ENCODE assay signal across 9 cellular contexts in genomic region chr6:34146021-34146782, GRCh38. TPM values are rescaled to one million over a fixed set of nuclear protein-coding genes. Genes with fewer than 3 reads are reported as not detected.
DNase-seq lines count a peak whose midpoint lies in the region; ATAC-seq and TF ChIP-seq lines count a peak whose summit lies in the region.
"Had no signal": no experiment of that assay in that cellular context is flagged by ENCODE, and none has a peak within 500 bp of the region (broad histone marks: within the 10 kb centered on the region; RNA-seq: fewer than 3 reads in every experiment).

Gene GRM4 (minus strand): TSS chr6:34146087. CDS start chr6:34133496, 12,591 bp downstream.

- peak within 1 kb of the TSS; percentile 31 for H2AFZ ChIP-seq in ACC112 (ENCODE audit: low read length, unreplicated experiment)

- ATAC-seq in HG02973 (IDR thresholded peaks at IDR 0.05; ENCODE audit: unreplicated experiment): no peak

- H3K4me3 ChIP-seq in ACC112 (ENCODE audit: low read depth, low read length): peak within 1 kb of the TSS; percentile 61
- peak within 1 kb of the TSS; percentile 18 for H3K4me3 ChIP-seq in HAP-1
- no peak within 1 kb of the TSS for H3K4me3 ChIP-seq in lower leg skin (ENCODE audit: low read depth, poor library complexity, severe bottlenecking)

- peaks cover 6% of the 10 kb centered on the region for H3K4me1 ChIP-seq in ACC112 (ENCODE audit: control insufficient read depth, insufficient read depth, low read length, unreplicated experiment)
- H3K4me1 ChIP-seq in HAP-1: no peaks in the 10 kb centered on the region; the same call in 1 of the 2 replicates

- in situ Hi-C loops in HAP-1 (cut with MboI; ENCODE audit: low sequenced_read_pairs): no loop called here

- peaks cover 69% of the 10 kb centered on the region for H3K27me3 ChIP-seq in ACC112 (ENCODE audit: insufficient read depth, low read length)
- H3K27me3 ChIP-seq in HAP-1 (ENCODE audit: low read depth): peaks cover 33% of the 10 kb centered on the region

- TF ChIP-seq CTCF in GM10266 (IDR thresholded peaks at IDR 0.05; ENCODE audit: control insufficient read depth, insufficient read depth, low read depth, missing control alignments): no peak
- no peak for TF ChIP-seq CTCF in lower leg skin (IDR thresholded peaks at IDR 0.05)

- DNase-seq in HAP-1 (ENCODE audit: low spot score in 2 of 2): no peak
- DNase-seq in caudate nucleus (lab: John Stamatoyannopoulos, UW): peak in 21 of 61 donors; percentile 7 to 66 (median 35)
- peak; percentile 18 for DNase-seq in myocyte (ENCODE audit: low read depth)
- DNase-seq in NCI-H1930 (lab: John Stamatoyannopoulos, UW): no peak
- no peak for DNase-seq in GM10266 (ENCODE audit: extremely low spot score)
- no peak for DNase-seq in lower leg skin (ENCODE audit: low spot score in 2 of 2)
- DNase-seq: KG1 had no signal

- no peaks in the 10 kb centered on the region for H3K79me2 ChIP-seq in ACC112 (ENCODE audit: control insufficient read depth, insufficient read depth, low read length, unreplicated experiment)

- no peak for TF ChIP-seq POLR2A in lower leg skin (IDR thresholded peaks at IDR 0.05)

- WGBS in lower leg skin, 2 donors: 51 to 70% methylated on average over 15 to 20 of the region's 20 CpGs

- H3K9me3 ChIP-seq in HAP-1: no peaks in the 10 kb centered on the region

- H3K27ac ChIP-seq in ACC112 (ENCODE audit: low read depth, low read length): no peak within 1 kb of the TSS
- H3K27ac ChIP-seq in caudate nucleus (ENCODE audit: low read depth, low read length): peak within 1 kb of the TSS; percentile 26

- intact Hi-C loops in lower leg skin (cut with DNase I; ENCODE audit: low total_unique reads): no loop called here

- H3K36me3 ChIP-seq in ACC112 (ENCODE audit: insufficient read depth, low read length): no peaks in the 10 kb centered on the region
- no peaks in the 10 kb centered on the region for H3K36me3 ChIP-seq in HAP-1 (replicated peaks)

RNA-seq across cellular contexts. Expression of gene GRM4, which starts in this region (rescaled TPM):
- total RNA-seq in myocyte (0.19 and 0.26 TPM in 2 replicates), lower leg skin (under 1 TPM in 1 of 4 donors, not detected in 3; 0.19 TPM)
- 0.24 TPM for polyA plus RNA-seq in myocyte (2012)

Comparison
In these comparisons a context has a peak if more than half of its experiments do, and no peak if none do; other contexts are left out.
1. Peak in DNase-seq in myocyte; RNA of the gene not detected or under 1 TPM.